ENCODE assay signal across 16 cellular contexts in the genomic region with DNA sequence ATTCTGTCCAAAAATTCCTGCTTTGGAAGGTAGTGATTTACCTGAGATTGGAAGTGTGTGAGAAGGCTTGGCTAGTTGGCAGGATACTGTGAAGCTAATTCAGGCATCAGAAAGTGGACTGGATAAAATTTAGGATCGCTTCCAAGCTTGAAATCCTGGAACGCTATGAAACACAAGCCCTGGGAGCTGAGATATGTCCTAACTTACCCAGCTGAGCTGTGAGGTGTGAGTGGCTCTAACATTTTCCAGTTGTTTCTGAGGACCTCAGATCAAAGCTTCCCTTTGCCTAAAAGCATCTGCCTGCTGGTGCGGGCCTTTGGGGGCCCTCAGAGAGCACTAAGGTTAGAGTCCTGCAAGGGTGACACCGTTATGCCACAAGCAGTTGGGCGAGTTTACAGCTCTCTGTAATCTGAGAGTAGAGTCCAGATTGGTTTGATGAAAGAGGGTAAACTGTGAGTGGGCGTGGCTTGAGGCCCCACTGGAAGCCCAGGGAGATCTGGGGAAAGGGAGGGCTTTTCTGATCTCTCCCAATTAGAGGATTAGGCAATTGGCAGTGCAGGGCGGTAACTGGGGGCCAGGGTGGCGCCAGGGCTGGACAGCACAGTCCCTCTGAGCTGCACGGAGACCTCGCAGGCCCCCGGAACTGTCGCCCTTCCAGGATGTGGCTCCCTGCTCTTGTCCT.
DNase-seq lines count a peak whose midpoint lies in the region; ATAC-seq and TF ChIP-seq lines count a peak whose summit lies in the region.
"Had no signal": no experiment of that assay in that cellular context is flagged by ENCODE, and none has a peak within 500 bp of the region (broad histone marks: within the 10 kb centered on the region; RNA-seq: fewer than 3 reads in every experiment).

No MANE protein-coding gene starts in this region.

- H3K9me3 Mint-ChIP-seq in mesothelial cell of epicardium = no peaks in the 10 kb centered on the region
- H3K9me3 Mint-ChIP-seq in stimulated activated naive CD8-positive, alpha-beta T cell treated with anti-CD3 and anti-CD28 coated beads, Interleukin-15, amount 100 ng/mL, for 72 hours = no peaks in the 10 kb centered on the region
- H3K9me3 Mint-ChIP-seq: natural killer cell had no signal

- peaks cover 5% of the 10 kb centered on the region for H3K4me1 Mint-ChIP-seq in mesothelial cell of epicardium
- no peaks in the 10 kb centered on the region for H3K4me1 Mint-ChIP-seq in stimulated activated naive CD8-positive, alpha-beta T cell treated with anti-CD3 and anti-CD28 coated beads, Interleukin-15, amount 100 ng/mL, for 72 hours
- H3K4me1 Mint-ChIP-seq: natural killer cell had no signal

- WGBS in aorta, 2 donors = 9 to 22% methylated on average over 12 of the region's 12 CpGs
- 28 to 36% methylated on average over 6 to 10 of the region's 12 CpGs for WGBS in esophagus squamous epithelium, 2 donors

- peak; percentile 86 for ATAC-seq in aorta (ENCODE audit: low FRiP score)
- ATAC-seq in GM18907 (IDR thresholded peaks at IDR 0.05; ENCODE audit: unreplicated experiment) = no peak
- no peak for ATAC-seq in stimulated activated naive CD8-positive, alpha-beta T cell treated with anti-CD3 and anti-CD28 coated beads, Interleukin-15, amount 100 ng/mL, for 72 hours
- ATAC-seq: natural killer cell had no signal

- no peak for TF ChIP-seq POLR2A in esophagus squamous epithelium (IDR thresholded peaks at IDR 0.05)

- H3K4me3 ChIP-seq in left ventricle myocardium inferior (peak overlapping the region; percentile 51), aorta (ENCODE audit: low read length in 2 of 2) (no peak overlapping the region), esophagus squamous epithelium (no peak overlapping the region)
- H3K4me3 ChIP-seq: suprapubic skin had no signal

- intact Hi-C loops in left ventricle myocardium inferior (cut with micrococcal nuclease) = no loop called here
- intact Hi-C loops in aorta (cut with DNase I) = loop anchor here in 1 of 2 donors (2.0 kb wide), 1 partner anchor 71 kb away; no protein-coding TSS in a partner anchor
- intact Hi-C loops in esophagus squamous epithelium (cut with DNase I) = no loop called here

- DNase-seq in NCI-H748 (lab: John Stamatoyannopoulos, UW; ENCODE audit: unreplicated experiment) (peak; percentile 1), NCI-H748 treated with DMSO at 0.1 percent for 48 hours (lab: John Stamatoyannopoulos, UW) (no peak), left ventricle myocardium inferior (peak; percentile 24), mesothelial cell of epicardium (ENCODE audit: low spot score in 2 of 2, unreplicated experiment in 2 of 2) (no peak), aorta (no peak), esophagus squamous epithelium (lab: John Stamatoyannopoulos, UW) (no peak)
- no peak for DNase-seq in stimulated activated naive CD8-positive, alpha-beta T cell treated with anti-CD3 and anti-CD28 coated beads, Interleukin-15, amount 100 ng/mL, for 72 hours
- DNase-seq: activated CD8-positive, alpha-beta memory T cell treated with anti-CD3 and anti-CD28 coated beads, Interleukin-2, amount 50 U/mL, for 4 hours; natural killer cell; NCI-H2029 treated with DMSO at 0.1 percent for 48 hours; SK-N-SH; stimulated activated CD4-positive, alpha-beta T cell treated with anti-CD3 and anti-CD28 coated beads, Interleukin-12 subunit alpha, Interleukin-12 subunit beta, amount 100 ng/mL, for 4 hours had no signal

- H3K36me3 ChIP-seq in left ventricle myocardium inferior (no peaks in the 10 kb centered on the region), aorta (ENCODE audit: control insufficient read depth in 1 of 2, insufficient read depth in 2 of 2, low read length in 1 of 2) (no peaks in the 10 kb centered on the region), esophagus squamous epithelium (no peaks in the 10 kb centered on the region)
- H3K36me3 ChIP-seq: suprapubic skin had no signal

- H3K4me1 ChIP-seq in left ventricle myocardium inferior (peaks cover 8% of the 10 kb centered on the region), aorta (ENCODE audit: control insufficient read depth in 1 of 2, insufficient read depth in 2 of 2, low read length in 2 of 2) (no peaks in the 10 kb centered on the region), esophagus squamous epithelium (no peaks in the 10 kb centered on the region)
- H3K4me1 ChIP-seq: suprapubic skin had no signal

- peaks cover 56% of the 10 kb centered on the region for H3K27me3 Mint-ChIP-seq in mesothelial cell of epicardium (ENCODE audit: low read depth)
- H3K27me3 Mint-ChIP-seq in stimulated activated naive CD8-positive, alpha-beta T cell treated with anti-CD3 and anti-CD28 coated beads, Interleukin-15, amount 100 ng/mL, for 72 hours = peaks cover 35% of the 10 kb centered on the region

- peak overlapping the region; percentile 22 for H3K27ac Mint-ChIP-seq in mesothelial cell of epicardium
- no peak overlapping the region for H3K27ac Mint-ChIP-seq in stimulated activated naive CD8-positive, alpha-beta T cell treated with anti-CD3 and anti-CD28 coated beads, Interleukin-15, amount 100 ng/mL, for 72 hours
- H3K27ac Mint-ChIP-seq: activated naive CD8-positive, alpha-beta T cell; natural killer cell had no signal

- H3K27me3 ChIP-seq in left ventricle myocardium inferior (ENCODE audit: low read depth) (no peaks in the 10 kb centered on the region), aorta (ENCODE audit: control insufficient read depth in 1 of 2, insufficient read depth in 2 of 2, low read length in 1 of 2) (no peaks in the 10 kb centered on the region), esophagus squamous epithelium (peaks cover 0 to 18% (median 0%) of the 10 kb centered on the region in 4 donors)

- TF ChIP-seq CTCF in left ventricle myocardium inferior (IDR thresholded peaks at IDR 0.05; ENCODE audit: borderline replicate concordance) (no peak), mesothelial cell of epicardium (IDR thresholded peaks at IDR 0.05; ENCODE audit: unreplicated experiment) (no peak), esophagus squamous epithelium (IDR thresholded peaks at IDR 0.05) (no peak)

- H3K9me3 ChIP-seq in left ventricle myocardium inferior (replicated peaks) = no peaks in the 10 kb centered on the region
- H3K9me3 ChIP-seq in aorta (ENCODE audit: control insufficient read depth, low read length) = peaks cover 2% of the 10 kb centered on the region
- no peaks in the 10 kb centered on the region for H3K9me3 ChIP-seq in esophagus squamous epithelium
- H3K9me3 ChIP-seq: SK-N-SH, suprapubic skin had no signal

- H3K27ac ChIP-seq in left ventricle myocardium inferior (replicated peaks) (peak overlapping the region; percentile 77), aorta (ENCODE audit: low read depth in 1 of 2, low read length in 2 of 2) (no peak overlapping the region), esophagus squamous epithelium (no peak overlapping the region)
- H3K27ac ChIP-seq: suprapubic skin, VCaP had no signal

- no peaks in the 10 kb centered on the region for H3K36me3 Mint-ChIP-seq in mesothelial cell of epicardium
- H3K36me3 Mint-ChIP-seq: natural killer cell had no signal

- H3K4me3 Mint-ChIP-seq in mesothelial cell of epicardium = peak overlapping the region; percentile 45
- no peak overlapping the region for H3K4me3 Mint-ChIP-seq in stimulated activated naive CD8-positive, alpha-beta T cell treated with anti-CD3 and anti-CD28 coated beads, Interleukin-15, amount 100 ng/mL, for 72 hours
- H3K4me3 Mint-ChIP-seq: activated naive CD8-positive, alpha-beta T cell; natural killer cell had no signal

Comparison
In these comparisons a context has a peak if more than half of its experiments do, and no peak if none do; other contexts are left out.
1. DNase-seq: peak in NCI-H748 (single experiment) and left ventricle myocardium inferior (single experiment); none in NCI-H748 treated with DMSO at 0.1 percent for 48 hours (single experiment), mesothelial cell of epicardium (0 of 2), aorta (0 of 2), esophagus squamous epithelium (single experiment) and stimulated activated naive CD8-positive, alpha-beta T cell treated with anti-CD3 and anti-CD28 coated beads, Interleukin-15, amount 100 ng/mL, for 72 hours (0 of 2).